In genomic region chr5:43400082-43400481, GRCh38 we compare ENCODE assay signal across 14 cellular contexts. TPM values are rescaled to one million over a fixed set of nuclear protein-coding genes. Genes with fewer than 3 reads are reported as not detected.
DNase-seq lines count a peak whose midpoint lies in the region; ATAC-seq and TF ChIP-seq lines count a peak whose summit lies in the region.
"Had no signal": no experiment of that assay in that cellular context is flagged by ENCODE, and none has a peak within 500 bp of the region (broad histone marks: within the 10 kb centered on the region; RNA-seq: fewer than 3 reads in every experiment).

No MANE protein-coding gene starts in this region.

- DNase-seq in ACHN (peak; percentile 8), HFFc6 (peak; percentile 9), hepatic stellate cell (ENCODE audit: low spot score) (peak; percentile 21), inferior parietal cortex (ENCODE audit: extremely low spot score) (no peak), NCI-H510A treated with DMSO at 0.1 percent for 48 hours (lab: John Stamatoyannopoulos, UW) (no peak), colonic mucosa (no peak)
- DNase-seq: activated CD4-positive, alpha-beta T cell treated with anti-CD3 and anti-CD28 coated beads for 1 hour; C1 segment of cervical spinal cord; glutamatergic neuron; NCI-H2081; Right ventricle myocardium superior had no signal

- H3K27ac ChIP-seq in VCaP (no peak overlapping the region), colonic mucosa (no peak overlapping the region)
- H3K27ac ChIP-seq: prostate gland had no signal

- H3K9ac ChIP-seq in colonic mucosa (ENCODE audit: low read depth in 2 of 2, low read length in 2 of 2) = no peak overlapping the region

- H3K4me3 Mint-ChIP-seq in HFFc6 = no peak overlapping the region

- no peaks in the 10 kb centered on the region for H3K36me3 Mint-ChIP-seq in HFFc6 (ENCODE audit: low read depth)

- peaks cover 33% of the 10 kb centered on the region for H3K27me3 Mint-ChIP-seq in HFFc6 (ENCODE audit: insufficient read depth)

- no peaks in the 10 kb centered on the region for H3K27me3 ChIP-seq in colonic mucosa

- H3K4me1 Mint-ChIP-seq in HFFc6 (ENCODE audit: low read depth) = peaks cover 7% of the 10 kb centered on the region; the same call in 1 of the 2 replicates

- no peak for ATAC-seq in HG03159 (IDR thresholded peaks at IDR 0.05; ENCODE audit: unreplicated experiment)

- no peak overlapping the region for H3K4me3 ChIP-seq in colonic mucosa
- H3K4me3 ChIP-seq: prostate gland had no signal

- no peaks in the 10 kb centered on the region for H3K4me1 ChIP-seq in colonic mucosa
- H3K4me1 ChIP-seq: prostate gland had no signal

- in situ Hi-C loops in ACHN (cut with HindIII; ENCODE audit: low pct_ligation_motif_present, low pct_unique_long_range_greater_than_20kb, low sequenced_read_pairs) = no loop called here

- H3K27ac Mint-ChIP-seq in HFFc6 = no peak overlapping the region

- no peaks in the 10 kb centered on the region for H3K36me3 ChIP-seq in colonic mucosa
- H3K36me3 ChIP-seq: prostate gland had no signal

- no peaks in the 10 kb centered on the region for H3K9me3 ChIP-seq in colonic mucosa
- H3K9me3 ChIP-seq: prostate gland had no signal

- peak; percentile 55 for TF ChIP-seq CTCF in HFFc6 (IDR thresholded peaks at IDR 0.05)
- peak; percentile 58 for TF ChIP-seq CTCF in VCaP (conservative IDR thresholded peaks at IDR 0.05)
- no peak for TF ChIP-seq CTCF in colonic mucosa (IDR thresholded peaks at IDR 0.05)

- H3K9me3 Mint-ChIP-seq in HFFc6 = no peaks in the 10 kb centered on the region

- intact Hi-C loops in colonic mucosa (cut with DNase I) = no loop called here

RNA-seq across cellular contexts. Expression of gene CCL28, which starts 12.1 kb away (rescaled TPM):
- under 1 TPM in 1 of 6 experiments, not detected in 5; 0.05 TPM for total RNA-seq in HFFc6 (2021; fragmentation: NEBNext Ultra II Directional; extraction: Animal tissue kit (Norgen Biotek cat#: 25700))
- total RNA-seq in colonic mucosa = 100 to 1,000 TPM in 1 of 2 donors, 10 to 100 TPM in 1; 56.8 to 116 TPM

Comparison
In these comparisons a context has a peak if more than half of its experiments do, and no peak if none do; other contexts are left out.
1. DNase-seq: peak in ACHN (single experiment), HFFc6 (single experiment) and hepatic stellate cell (single experiment); none in inferior parietal cortex (single experiment), NCI-H510A treated with DMSO at 0.1 percent for 48 hours (single experiment) and colonic mucosa (single experiment).
2. RNA of gene CCL28, which starts 12.1 kb away (total RNA-seq): 56.8 to 116 TPM in colonic mucosa; 0.05 TPM in HFFc6; every median in the first group is over 10 times any median in the second.